In genomic region chr11:86669424-86669823, GRCh38 we compare ENCODE assay signal across 17 cellular contexts. TPM values are rescaled to one million over a fixed set of nuclear protein-coding genes. Genes with fewer than 3 reads are reported as not detected.
DNase-seq lines count a peak whose midpoint lies in the region; ATAC-seq and TF ChIP-seq lines count a peak whose summit lies in the region.
"Had no signal": no experiment of that assay in that cellular context is flagged by ENCODE, and none has a peak within 500 bp of the region (broad histone marks: within the 10 kb centered on the region; RNA-seq: fewer than 3 reads in every experiment).

No MANE protein-coding gene starts in this region.

- TF ChIP-seq CTCF in Loucy (conservative IDR thresholded peaks at IDR 0.05; ENCODE audit: low read length) (no peak), dorsolateral prefrontal cortex (IDR thresholded peaks at IDR 0.05 in 54 of 56, conservative IDR thresholded peaks at IDR 0.05 in 2 of 56; ENCODE audit: low read depth in 1 of 56, partially characterized antibody in 56 of 56) (no peak), sigmoid colon (IDR thresholded peaks at IDR 0.05) (no peak)

- no peaks in the 10 kb centered on the region for H3K36me3 ChIP-seq in Loucy (ENCODE audit: insufficient read depth, low read length)
- no peaks in the 10 kb centered on the region for H3K36me3 ChIP-seq in sigmoid colon

- DNase-seq in DMS 273 (lab: John Stamatoyannopoulos, UW; ENCODE audit: unreplicated experiment) (peak; percentile 16), DMS 273 treated with DMSO at 0.1 percent for 48 hours (lab: John Stamatoyannopoulos, UW) (no peak), dorsolateral prefrontal cortex (no peak), sigmoid colon (no peak), erythroblast (lab: John Stamatoyannopoulos, UW) (no peak), NCI-H526 treated with DMSO at 0.1 percent for 48 hours (lab: John Stamatoyannopoulos, UW) (no peak)
- DNase-seq: activated CD4-positive, alpha-beta T cell treated with anti-CD3 and anti-CD28 coated beads, Interleukin-2, amount 50 U/mL, for 4 hours; activated naive CD4-positive, alpha-beta T cell; aorta; NCI-H1436; NK-92 treated with Interleukin-12 subunit alpha and Interleukin-12 subunit beta, amount 100 ng/mL, for 24 hours; small intestine; stimulated activated CD4-positive, alpha-beta T cell treated with anti-CD3 and anti-CD28 coated beads, Interleukin-4, amount 100 ng/mL, for 4 hours had no signal

- no peak for ATAC-seq in GM18861 (IDR thresholded peaks at IDR 0.05; ENCODE audit: unreplicated experiment)

- no peaks in the 10 kb centered on the region for H3K9me3 ChIP-seq in Loucy (ENCODE audit: insufficient read depth, low read depth, low read length)
- H3K9me3 ChIP-seq in sigmoid colon: no peaks in the 10 kb centered on the region

- peak overlapping the region; percentile 78 for H3K9ac ChIP-seq in Loucy (ENCODE audit: low read depth, low read length, poor library complexity, severe bottlenecking)

- H3F3A ChIP-seq in Loucy (ENCODE audit: low read depth): no peaks in the 10 kb centered on the region

- no peak overlapping the region for H2AFZ ChIP-seq in Loucy (ENCODE audit: low read length)

- no peaks in the 10 kb centered on the region for H3K9me2 ChIP-seq in Loucy (replicated peaks; ENCODE audit: low read depth, low read length)

- WGBS in sigmoid colon, 2 donors: 42 to 69% methylated on average over 7 of the region's 7 CpGs

- H3K4me3 ChIP-seq in Loucy (ENCODE audit: low read length, poor library complexity, severe bottlenecking) (peak overlapping the region; percentile 76), dorsolateral prefrontal cortex (peak overlapping the region in 45 of 59 donors; percentile 6 to 95 (median 83)), sigmoid colon (no peak overlapping the region)

- H3K4me2 ChIP-seq in Loucy (ENCODE audit: low read depth, low read length, poor library complexity, severe bottlenecking): peak overlapping the region; percentile 74

- intact Hi-C loops in dorsolateral prefrontal cortex (cut with DNase I): no loop called here
- intact Hi-C loops in sigmoid colon (cut with DNase I): no loop called here

- peak overlapping the region in 16 of 59 donors; percentile 16 to 94 (median 50) for H3K27ac ChIP-seq in dorsolateral prefrontal cortex
- peak overlapping the region; percentile 88 to 98 (median 92) for H3K27ac ChIP-seq in sigmoid colon
- H3K27ac ChIP-seq: 22Rv1, RWPE1 had no signal

- no peak for TF ChIP-seq POLR2A in sigmoid colon (IDR thresholded peaks at IDR 0.05)
- TF ChIP-seq POLR2A in erythroblast (IDR thresholded peaks at IDR 0.05; ENCODE audit: low read length): no peak

- H3K4me1 ChIP-seq in Loucy (ENCODE audit: insufficient read depth, low read length, poor library complexity, severe bottlenecking) (peaks cover 23% of the 10 kb centered on the region), sigmoid colon (peaks cover 0 to 58% (median 41%) of the 10 kb centered on the region in 4 donors)

- H3K27me3 ChIP-seq in Loucy (ENCODE audit: insufficient read depth, low read length, poor library complexity, severe bottlenecking) (no peaks in the 10 kb centered on the region), dorsolateral prefrontal cortex (no peaks in the 10 kb centered on the region), sigmoid colon (no peaks in the 10 kb centered on the region)

- TF ChIP-seq EP300 in sigmoid colon (IDR thresholded peaks at IDR 0.05): no peak

- no peaks in the 10 kb centered on the region for H4K20me1 ChIP-seq in Loucy (ENCODE audit: insufficient read depth, low read length, poor library complexity, severe bottlenecking)

- peaks cover 39% of the 10 kb centered on the region for H3K79me2 ChIP-seq in Loucy (ENCODE audit: insufficient read depth, low read length)

RNA-seq across cellular contexts. Expression of gene ME3, which starts 3.0 kb away (rescaled TPM):
- total RNA-seq in dorsolateral prefrontal cortex (10 to 100 TPM; 29.7 to 94.4 (median 68.3) TPM), sigmoid colon (10 to 100 TPM; 25.5 to 53.2 (median 37.0) TPM)
- polyA plus RNA-seq in sigmoid colon: 10 to 100 TPM in 2 of 3 donors, 1 to 10 TPM in 1; 7.8 to 13.6 (median 10.9) TPM

Comparison
In these comparisons a context has a peak if more than half of its experiments do, and no peak if none do; other contexts are left out.
1. H3K4me3 ChIP-seq: peak in Loucy (single experiment) and dorsolateral prefrontal cortex (45 of 59); none in sigmoid colon (0 of 4).